8 cellular contexts compared by ENCODE assay signal in the genomic region with DNA sequence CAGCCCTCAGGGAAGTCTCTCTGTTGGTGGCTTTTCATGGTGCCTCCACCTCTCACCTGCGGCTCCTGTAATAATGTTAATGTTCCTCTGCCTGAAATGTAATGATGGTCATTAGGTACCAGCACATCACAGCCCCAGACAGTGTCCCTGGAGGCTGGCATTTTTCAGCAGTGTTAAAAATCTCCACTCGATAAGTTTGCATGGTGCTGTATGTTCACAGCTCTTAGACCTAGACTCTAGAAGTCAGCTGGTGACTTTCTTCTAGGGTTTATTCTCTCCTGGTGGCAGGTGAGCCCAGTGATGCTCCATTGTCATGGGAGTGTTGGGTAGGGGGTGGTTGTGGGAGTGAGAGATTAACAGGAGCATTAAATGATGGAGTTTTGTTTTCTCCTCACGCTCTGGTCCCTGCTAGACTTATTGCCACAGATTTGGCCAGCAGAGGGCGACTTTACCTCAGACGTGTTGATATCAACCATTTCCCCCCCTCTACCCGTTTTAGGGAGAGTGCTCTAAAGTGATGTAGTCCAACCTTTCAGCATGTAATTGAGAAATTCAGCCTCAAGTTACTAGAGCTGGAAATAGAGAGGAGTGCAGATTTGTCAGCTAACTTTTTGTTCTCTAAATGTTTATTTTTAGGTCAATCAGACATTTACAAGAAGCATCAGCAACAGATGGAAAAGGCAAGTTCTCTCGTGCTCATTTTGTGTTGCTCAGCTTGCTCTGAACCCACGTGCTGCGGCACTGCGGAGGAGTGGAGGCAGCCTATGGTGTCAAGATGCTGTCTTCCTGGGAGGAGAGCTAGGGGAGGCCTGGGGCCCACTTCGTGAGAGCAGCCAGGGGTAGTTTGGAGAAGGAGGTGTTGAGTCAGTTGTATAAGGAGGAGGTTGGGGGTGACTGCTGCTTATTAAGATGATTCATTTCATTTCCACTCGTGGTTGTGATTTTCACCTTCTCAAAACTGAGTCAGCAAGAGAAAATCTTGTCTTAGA. TPM values are rescaled to one million over a fixed set of nuclear protein-coding genes. Genes with fewer than 3 reads are reported as not detected.
DNase-seq lines count a peak whose midpoint lies in the region; ATAC-seq and TF ChIP-seq lines count a peak whose summit lies in the region.

No MANE protein-coding gene starts in this region.

- DNase-seq in NCI-H146 (lab: John Stamatoyannopoulos, UW) (peak; percentile 58), T1000 (lab: John Stamatoyannopoulos, UW) (peak; percentile 51), ascending aorta (ENCODE audit: low spot score in 2 of 2) (peak in 1 of 2 donors; percentile 89), hepatic stellate cell (ENCODE audit: low spot score) (peak; percentile 76), sciatic nerve (ENCODE audit: low spot score) (peak; percentile 95)

- no peak overlapping the region for H3K4me3 ChIP-seq in ascending aorta

- no peaks in the 10 kb centered on the region for H3K4me1 ChIP-seq in ascending aorta

- no peak overlapping the region for H3K27ac ChIP-seq in ascending aorta

- no peaks in the 10 kb centered on the region for H3K27me3 ChIP-seq in ascending aorta

- no peaks in the 10 kb centered on the region for H3K9me3 ChIP-seq in ascending aorta

- peaks cover 70% of the 10 kb centered on the region in 2 donors for H3K36me3 ChIP-seq in ascending aorta

- intact Hi-C loops in ascending aorta (cut with DNase I) = loop anchor here (1.0 to 5.0 kb wide), 3 partner anchors 50 to 235 kb away; no protein-coding TSS in a partner anchor
- intact Hi-C loops in sciatic nerve (cut with DNase I) = loop anchor here (2.0 kb wide), 1 partner anchor 130 kb away; no protein-coding TSS in a partner anchor

- TF ChIP-seq CTCF in GM12874 (IDR thresholded peaks at IDR 0.05; ENCODE audit: insufficient read depth, low read depth, low read length) = peak; percentile 62
- TF ChIP-seq CTCF in ascending aorta (IDR thresholded peaks at IDR 0.05) = peak; percentile 77 to 81 (median 80)

- ATAC-seq in sciatic nerve (peak; percentile 91), HG03095 (IDR thresholded peaks at IDR 0.05; ENCODE audit: unreplicated experiment) (no peak), HG02588 (IDR thresholded peaks at IDR 0.05; ENCODE audit: unreplicated experiment) (no peak)

RNA-seq across cellular contexts. Expression of a gene that starts 53.4 kb away (rescaled TPM):
- total RNA-seq in ascending aorta (37.4 TPM), sciatic nerve (42.4 TPM)
